ENCODE assay signal across 7 cellular contexts in the genomic region with DNA sequence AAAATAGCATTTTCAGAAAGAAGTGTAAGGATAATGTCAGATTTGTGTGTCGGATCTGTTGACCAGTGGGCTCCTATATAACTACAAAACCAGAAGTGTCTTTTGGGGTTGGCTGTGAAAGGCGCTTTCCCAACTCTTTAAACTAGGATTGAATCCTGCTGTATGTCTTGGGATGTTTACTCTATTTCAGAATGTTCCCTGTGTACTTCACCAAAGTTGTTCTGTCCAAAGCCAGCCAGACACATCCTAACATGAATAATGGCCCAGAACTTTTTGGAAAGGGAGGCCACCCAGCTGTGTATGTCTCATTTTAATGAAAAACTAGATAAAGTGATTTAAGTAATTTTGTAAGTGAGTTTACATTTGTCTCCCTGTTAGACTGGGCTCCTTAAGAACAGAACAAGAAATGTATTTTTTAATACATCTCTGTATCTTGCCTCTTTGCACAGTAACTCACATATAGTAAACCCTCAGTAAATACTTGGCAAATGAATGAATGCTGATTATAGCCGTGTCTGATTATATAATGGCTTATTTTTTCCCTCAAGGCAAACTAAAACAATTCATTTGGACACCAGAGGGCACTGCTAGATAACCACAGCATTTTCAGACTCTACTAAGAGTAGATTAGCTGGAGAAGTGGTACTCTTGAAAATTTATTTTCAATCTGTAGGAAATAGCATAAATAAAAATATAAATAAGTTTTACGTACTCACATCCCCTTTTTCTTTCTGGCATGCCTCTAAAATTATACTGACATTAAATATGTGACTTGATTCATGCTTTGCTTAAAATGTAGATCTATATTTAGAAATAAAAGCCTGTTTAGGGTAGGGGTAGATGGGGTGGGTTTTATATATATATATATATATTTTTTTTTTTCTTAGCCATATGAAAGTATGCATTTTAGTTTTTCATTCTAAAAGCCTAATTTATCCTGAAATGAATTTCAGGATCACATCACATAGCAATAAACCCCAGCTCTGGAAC. TPM values are rescaled to one million over a fixed set of nuclear protein-coding genes. Genes with fewer than 3 reads are reported as not detected.
DNase-seq lines count a peak whose midpoint lies in the region; ATAC-seq, FAIRE-seq and TF ChIP-seq lines count a peak whose summit lies in the region.

No MANE protein-coding gene starts in this region.

- no peaks in the 10 kb centered on the region for H3K27me3 Mint-ChIP-seq in brain

- no peak overlapping the region for H3K4me3 Mint-ChIP-seq in brain

- peak; percentile 50 for ATAC-seq in HG03095 (IDR thresholded peaks at IDR 0.05; ENCODE audit: unreplicated experiment)

- H3K9ac ChIP-seq in keratinocyte (ENCODE audit: control insufficient read depth, extremely low read depth, insufficient read depth, low read length): no peak overlapping the region

- H3K27ac Mint-ChIP-seq in brain: peak overlapping the region in 4 of 5 experiments; percentile 57 to 90 (median 67)

- H3K4me1 Mint-ChIP-seq in brain: peaks cover 16% of the 10 kb centered on the region

- H4K20me1 ChIP-seq in keratinocyte (ENCODE audit: control insufficient read depth, extremely low read depth, insufficient read depth, low read length): no peaks in the 10 kb centered on the region

- H3K27me3 ChIP-seq in keratinocyte (ENCODE audit: control insufficient read depth, extremely low read depth, insufficient read depth, low read length): no peaks in the 10 kb centered on the region

- TF ChIP-seq CTCF in brain (conservative IDR thresholded peaks at IDR 0.05): peak; percentile 87 to 92
- peak in 2 of 3 experiments; percentile 46 to 50 for TF ChIP-seq CTCF in keratinocyte (optimal IDR thresholded peaks at IDR 0.05 in 1 of 3, IDR thresholded peaks at IDR 0.05 in 1 of 3, conservative IDR thresholded peaks at IDR 0.05 in 1 of 3; ENCODE audit: extremely low read depth in 1 of 3, insufficient read depth in 2 of 3, low read length in 3 of 3)

- H3K4me3 ChIP-seq in keratinocyte (ENCODE audit: control insufficient read depth in 2 of 3, extremely low read depth in 1 of 3, insufficient read depth in 2 of 3, low read depth in 1 of 3, low read length in 3 of 3): no peak overlapping the region

- H3K36me3 Mint-ChIP-seq in brain: peaks cover 29% of the 10 kb centered on the region

- DNase-seq in ELR (ENCODE audit: low read depth) (peak; percentile 78), NCI-H524 treated with DMSO at 0.1 percent for 48 hours (lab: John Stamatoyannopoulos, UW) (peak; percentile 27), keratinocyte (ENCODE audit: low read depth, low spot score) (no peak), ureter (ENCODE audit: low spot score) (no peak)

- H3K27ac ChIP-seq in keratinocyte (ENCODE audit: control insufficient read depth, insufficient read depth, low read length) (no peak overlapping the region), temporal lobe (ENCODE audit: low read depth, low read length) (peak overlapping the region; percentile 64)

- peaks cover 3 to 17% (median 9%) of the 10 kb centered on the region in 5 experiments for H3K9me3 Mint-ChIP-seq in brain

- H3K79me2 ChIP-seq in keratinocyte (ENCODE audit: control insufficient read depth, insufficient read depth, low read length): no peaks in the 10 kb centered on the region

- FAIRE-seq in keratinocyte (lab: Jason Lieb, UNC): no peak

- no peak overlapping the region for H2AFZ ChIP-seq in keratinocyte (ENCODE audit: control insufficient read depth, low read length)

- no peak overlapping the region for H3K4me2 ChIP-seq in keratinocyte (ENCODE audit: control insufficient read depth, extremely low read depth, insufficient read depth, low read depth, low read length)

- no peaks in the 10 kb centered on the region for H3K9me1 ChIP-seq in keratinocyte (ENCODE audit: control insufficient read depth, extremely low read depth, insufficient read depth, low read length)

- H3K4me1 ChIP-seq in keratinocyte (ENCODE audit: control insufficient read depth, extremely low read depth, insufficient read depth, low read length): no peaks in the 10 kb centered on the region

- peaks cover 0 to 3% of the 10 kb centered on the region in 2 experiments for H3K36me3 ChIP-seq in keratinocyte (ENCODE audit: control insufficient read depth in 2 of 2, extremely low read depth in 1 of 2, insufficient read depth in 2 of 2, low read length in 2 of 2)

- dilution Hi-C loops in keratinocyte (cut with MboI; ENCODE audit: extremely low pct_ligation_motif_present, low sequenced_read_pairs): no loop called here

- no peaks in the 10 kb centered on the region for H3K9me3 ChIP-seq in keratinocyte (ENCODE audit: control insufficient read depth, low read depth, low read length)

RNA-seq across cellular contexts. Expression of gene TSEN15, which starts 23.8 kb away (rescaled TPM):
- polyA plus RNA-seq in brain (ENCODE audit: insufficient read depth, low read depth, low replicate concordance) (30.2 TPM), keratinocyte (23.6 to 46.7 TPM (median 31.8 TPM) in 3 replicates)
- polyA plus RNA-seq in keratinocyte (2011; ENCODE audit: low read depth): 11.8 TPM
- polyA plus RNA-seq in keratinocyte (2011; cell fraction: cytosol; rRNA removed): 22.8 and 46.9 TPM in 2 replicates
- 16.9 and 22.2 TPM in 2 replicates for polyA plus RNA-seq in keratinocyte (2011; cell fraction: nucleus; rRNA removed)
- 15.5 and 25.4 TPM in 2 replicates for polyA plus RNA-seq in keratinocyte (2012; ENCODE audit: low replicate concordance)
- 20.5 to 37.9 TPM (median 22.5 TPM) in 3 replicates for polyA minus RNA-seq in keratinocyte
- polyA minus RNA-seq in keratinocyte (2011; cell fraction: cytosol; rRNA and poly(A)+ RNA removed): 28.4 TPM
- polyA minus RNA-seq in keratinocyte (2011; cell fraction: nucleus; rRNA and poly(A)+ RNA removed): 11.0 and 16.3 TPM in 2 replicates
- total RNA-seq in temporal lobe (21.1 TPM), ureter (46.0 TPM)

RNA-seq across cellular contexts. Expression of gene COLGALT2, which starts 37.8 kb away (rescaled TPM):
- polyA plus RNA-seq in brain (ENCODE audit: insufficient read depth, low read depth, low replicate concordance) (15.2 TPM), keratinocyte (0.03 TPM in 1 of 3 replicates, not detected in the others)
- not detected for polyA plus RNA-seq in keratinocyte (2011; ENCODE audit: low read depth)
- 0.01 TPM in 1 of 2 replicates, not detected in the other for polyA plus RNA-seq in keratinocyte (2011; cell fraction: cytosol; rRNA removed)
- polyA plus RNA-seq in keratinocyte (2011; cell fraction: nucleus; rRNA removed): 0.06 TPM in 1 of 2 replicates, not detected in the other
- polyA plus RNA-seq in keratinocyte (2012; ENCODE audit: low replicate concordance): not detected in 2 replicates
- 0.07 TPM in 1 of 3 replicates, not detected in the others for polyA minus RNA-seq in keratinocyte
- polyA minus RNA-seq in keratinocyte (2011; cell fraction: cytosol; rRNA and poly(A)+ RNA removed): not detected
- not detected in 2 replicates for polyA minus RNA-seq in keratinocyte (2011; cell fraction: nucleus; rRNA and poly(A)+ RNA removed)
- total RNA-seq in temporal lobe (16.7 TPM), ureter (4.4 TPM)

Comparison
In these comparisons a context has a peak if more than half of its experiments do, and no peak if none do; other contexts are left out.
1. DNase-seq: peak in ELR (single experiment) and NCI-H524 treated with DMSO at 0.1 percent for 48 hours (single experiment); none in keratinocyte (single experiment) and ureter (single experiment).